In genomic region chr18:41966943-41967342, GRCh38 we compare ENCODE assay signal across 2 cellular contexts.
TF ChIP-seq lines count a peak whose summit lies in the region.

No MANE protein-coding gene starts in this region.

TF ChIP-seq in SK-N-SH treated with all-trans-retinoic acid at 6 μM for 48 hours, 23 proteins besides CTCF, POLR2A, EP300 and RAD21:
- TF ChIP-seq POU6F1 (CRISPR knock-in tag; IDR thresholded peaks at IDR 0.05; ENCODE audit: borderline replicate concordance, low read depth) (no peak), ZNF565 (CRISPR knock-in tag; conservative IDR thresholded peaks at IDR 0.05; ENCODE audit: low read depth) (no peak), ZNF8 (CRISPR knock-in tag; IDR thresholded peaks at IDR 0.05) (no peak), ARNTL (CRISPR knock-in tag; IDR thresholded peaks at IDR 0.05; ENCODE audit: borderline replicate concordance, low read depth) (no peak), ZFP30 (CRISPR knock-in tag; IDR thresholded peaks at IDR 0.05) (no peak), ZC3H10 (CRISPR knock-in tag; IDR thresholded peaks at IDR 0.05) (no peak), CSDC2 (CRISPR knock-in tag; IDR thresholded peaks at IDR 0.05) (no peak), SNAI2 (CRISPR knock-in tag; IDR thresholded peaks at IDR 0.05) (no peak), BACH2 (CRISPR knock-in tag; IDR thresholded peaks at IDR 0.05; ENCODE audit: borderline replicate concordance) (no peak), ESRRG (CRISPR knock-in tag; IDR thresholded peaks at IDR 0.05) (no peak), PATZ1 (CRISPR knock-in tag; IDR thresholded peaks at IDR 0.05; ENCODE audit: borderline replicate concordance) (no peak), RARB (CRISPR knock-in tag; IDR thresholded peaks at IDR 0.05) (no peak), TCF4 (CRISPR knock-in tag; IDR thresholded peaks at IDR 0.05; ENCODE audit: borderline replicate concordance) (no peak), OSR1 (CRISPR knock-in tag; IDR thresholded peaks at IDR 0.05) (no peak), TOX (CRISPR knock-in tag; IDR thresholded peaks at IDR 0.05; ENCODE audit: borderline replicate concordance) (no peak), ZNF70 (CRISPR knock-in tag; IDR thresholded peaks at IDR 0.05) (no peak), CSRNP3 (CRISPR knock-in tag; IDR thresholded peaks at IDR 0.05) (no peak)
- TF ChIP-seq, protein P1, sequence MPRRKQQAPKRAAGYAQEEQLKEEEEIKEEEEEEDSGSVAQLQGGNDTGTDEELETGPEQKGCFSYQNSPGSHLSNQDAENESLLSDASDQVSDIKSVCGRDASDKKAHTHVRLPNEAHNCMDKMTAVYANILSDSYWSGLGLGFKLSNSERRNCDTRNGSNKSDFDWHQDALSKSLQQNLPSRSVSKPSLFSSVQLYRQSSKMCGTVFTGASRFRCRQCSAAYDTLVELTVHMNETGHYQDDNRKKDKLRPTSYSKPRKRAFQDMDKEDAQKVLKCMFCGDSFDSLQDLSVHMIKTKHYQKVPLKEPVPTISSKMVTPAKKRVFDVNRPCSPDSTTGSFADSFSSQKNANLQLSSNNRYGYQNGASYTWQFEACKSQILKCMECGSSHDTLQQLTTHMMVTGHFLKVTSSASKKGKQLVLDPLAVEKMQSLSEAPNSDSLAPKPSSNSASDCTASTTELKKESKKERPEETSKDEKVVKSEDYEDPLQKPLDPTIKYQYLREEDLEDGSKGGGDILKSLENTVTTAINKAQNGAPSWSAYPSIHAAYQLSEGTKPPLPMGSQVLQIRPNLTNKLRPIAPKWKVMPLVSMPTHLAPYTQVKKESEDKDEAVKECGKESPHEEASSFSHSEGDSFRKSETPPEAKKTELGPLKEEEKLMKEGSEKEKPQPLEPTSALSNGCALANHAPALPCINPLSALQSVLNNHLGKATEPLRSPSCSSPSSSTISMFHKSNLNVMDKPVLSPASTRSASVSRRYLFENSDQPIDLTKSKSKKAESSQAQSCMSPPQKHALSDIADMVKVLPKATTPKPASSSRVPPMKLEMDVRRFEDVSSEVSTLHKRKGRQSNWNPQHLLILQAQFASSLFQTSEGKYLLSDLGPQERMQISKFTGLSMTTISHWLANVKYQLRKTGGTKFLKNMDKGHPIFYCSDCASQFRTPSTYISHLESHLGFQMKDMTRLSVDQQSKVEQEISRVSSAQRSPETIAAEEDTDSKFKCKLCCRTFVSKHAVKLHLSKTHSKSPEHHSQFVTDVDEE (CRISPR knock-in tag; IDR thresholded peaks at IDR 0.05), result no peak

TF ChIP-seq in SK-N-SH, 30 proteins besides CTCF, POLR2A, EP300 and RAD21 (continued from another document):
- TF ChIP-seq, protein P2, sequence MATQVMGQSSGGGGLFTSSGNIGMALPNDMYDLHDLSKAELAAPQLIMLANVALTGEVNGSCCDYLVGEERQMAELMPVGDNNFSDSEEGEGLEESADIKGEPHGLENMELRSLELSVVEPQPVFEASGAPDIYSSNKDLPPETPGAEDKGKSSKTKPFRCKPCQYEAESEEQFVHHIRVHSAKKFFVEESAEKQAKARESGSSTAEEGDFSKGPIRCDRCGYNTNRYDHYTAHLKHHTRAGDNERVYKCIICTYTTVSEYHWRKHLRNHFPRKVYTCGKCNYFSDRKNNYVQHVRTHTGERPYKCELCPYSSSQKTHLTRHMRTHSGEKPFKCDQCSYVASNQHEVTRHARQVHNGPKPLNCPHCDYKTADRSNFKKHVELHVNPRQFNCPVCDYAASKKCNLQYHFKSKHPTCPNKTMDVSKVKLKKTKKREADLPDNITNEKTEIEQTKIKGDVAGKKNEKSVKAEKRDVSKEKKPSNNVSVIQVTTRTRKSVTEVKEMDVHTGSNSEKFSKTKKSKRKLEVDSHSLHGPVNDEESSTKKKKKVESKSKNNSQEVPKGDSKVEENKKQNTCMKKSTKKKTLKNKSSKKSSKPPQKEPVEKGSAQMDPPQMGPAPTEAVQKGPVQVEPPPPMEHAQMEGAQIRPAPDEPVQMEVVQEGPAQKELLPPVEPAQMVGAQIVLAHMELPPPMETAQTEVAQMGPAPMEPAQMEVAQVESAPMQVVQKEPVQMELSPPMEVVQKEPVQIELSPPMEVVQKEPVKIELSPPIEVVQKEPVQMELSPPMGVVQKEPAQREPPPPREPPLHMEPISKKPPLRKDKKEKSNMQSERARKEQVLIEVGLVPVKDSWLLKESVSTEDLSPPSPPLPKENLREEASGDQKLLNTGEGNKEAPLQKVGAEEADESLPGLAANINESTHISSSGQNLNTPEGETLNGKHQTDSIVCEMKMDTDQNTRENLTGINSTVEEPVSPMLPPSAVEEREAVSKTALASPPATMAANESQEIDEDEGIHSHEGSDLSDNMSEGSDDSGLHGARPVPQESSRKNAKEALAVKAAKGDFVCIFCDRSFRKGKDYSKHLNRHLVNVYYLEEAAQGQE (IDR thresholded peaks at IDR 0.05; ENCODE audit: low read depth, low read length), result no peak
- TF ChIP-seq EZH2phosphoT487 (IDR thresholded peaks at IDR 0.05; ENCODE audit: borderline replicate concordance, low read depth), result no peak
- TF ChIP-seq FOXJ3 (CRISPR knock-in tag; IDR thresholded peaks at IDR 0.05), result no peak
- TF ChIP-seq GABPA (IDR thresholded peaks at IDR 0.05; ENCODE audit: low read depth), result no peak
- no peak for TF ChIP-seq CHD2 (IDR thresholded peaks at IDR 0.05; ENCODE audit: low read length, partially characterized antibody)
- TF ChIP-seq, protein P3, sequence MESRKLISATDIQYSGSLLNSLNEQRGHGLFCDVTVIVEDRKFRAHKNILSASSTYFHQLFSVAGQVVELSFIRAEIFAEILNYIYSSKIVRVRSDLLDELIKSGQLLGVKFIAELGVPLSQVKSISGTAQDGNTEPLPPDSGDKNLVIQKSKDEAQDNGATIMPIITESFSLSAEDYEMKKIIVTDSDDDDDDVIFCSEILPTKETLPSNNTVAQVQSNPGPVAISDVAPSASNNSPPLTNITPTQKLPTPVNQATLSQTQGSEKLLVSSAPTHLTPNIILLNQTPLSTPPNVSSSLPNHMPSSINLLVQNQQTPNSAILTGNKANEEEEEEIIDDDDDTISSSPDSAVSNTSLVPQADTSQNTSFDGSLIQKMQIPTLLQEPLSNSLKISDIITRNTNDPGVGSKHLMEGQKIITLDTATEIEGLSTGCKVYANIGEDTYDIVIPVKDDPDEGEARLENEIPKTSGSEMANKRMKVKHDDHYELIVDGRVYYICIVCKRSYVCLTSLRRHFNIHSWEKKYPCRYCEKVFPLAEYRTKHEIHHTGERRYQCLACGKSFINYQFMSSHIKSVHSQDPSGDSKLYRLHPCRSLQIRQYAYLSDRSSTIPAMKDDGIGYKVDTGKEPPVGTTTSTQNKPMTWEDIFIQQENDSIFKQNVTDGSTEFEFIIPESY (IDR thresholded peaks at IDR 0.05; ENCODE audit: borderline replicate concordance, low read depth), result no peak
- no peak for TF ChIP-seq FOXM1 (IDR thresholded peaks at IDR 0.05; ENCODE audit: low read depth)
- TF ChIP-seq TCF12 (IDR thresholded peaks at IDR 0.05), result no peak
- no peak for TF ChIP-seq USF1 (IDR thresholded peaks at IDR 0.05; ENCODE audit: borderline replicate concordance, low read depth)
